Comparison of ENCODE assay signal across 17 cellular contexts in genomic region chr1:222631611-222632208, GRCh38.
"Had no signal": no experiment of that assay in that cellular context is flagged by ENCODE, and none has a peak within 500 bp of the region (broad histone marks: within the 10 kb centered on the region; RNA-seq: fewer than 3 reads in every experiment).

No MANE protein-coding gene starts in this region.

- H3K4me3 ChIP-seq: heart right ventricle, mucosa of descending colon, thyroid gland had no signal

- DNase-seq: activated CD8-positive, alpha-beta memory T cell treated with anti-CD3 and anti-CD28 coated beads, Interleukin-2, amount 10 ng/mL, durations not matched to agents 7 days and 5 days; activated naive CD8-positive, alpha-beta T cell treated with anti-CD3 and anti-CD28 coated beads for 36 hours; effector CD8-positive, alpha-beta T cell; heart right ventricle; left ventricle myocardium superior; mucosa of descending colon; naive thymus-derived CD4-positive, alpha-beta T cell; stimulated activated naive CD4-positive, alpha-beta T cell treated with Interleukin-2 at 50 U/mL for 16 hours; T-cell; T-helper 9 cell; thyroid gland had no signal

- H3K27me3 Mint-ChIP-seq: activated CD8-positive, alpha-beta memory T cell treated with anti-CD3 and anti-CD28 coated beads, Interleukin-2, amount 10 ng/mL, durations not matched to agents 7 days and 5 days; activated naive CD8-positive, alpha-beta T cell treated with anti-CD3 and anti-CD28 coated beads for 36 hours; dendritic cell treated with granulocyte-macrophage colony-stimulating factor and Interleukin-4, amounts not matched to agents 40 ng/mL and 50 ng/mL, for 4 days; naive thymus-derived CD4-positive, alpha-beta T cell; T-cell had no signal

- H3K27ac ChIP-seq: heart right ventricle, parathyroid adenoma, thyroid gland had no signal

- H3K27ac Mint-ChIP-seq: activated CD8-positive, alpha-beta memory T cell treated with anti-CD3 and anti-CD28 coated beads, Interleukin-2, amount 10 ng/mL, durations not matched to agents 7 days and 5 days; activated naive CD8-positive, alpha-beta T cell treated with anti-CD3 and anti-CD28 coated beads for 36 hours; dendritic cell treated with granulocyte-macrophage colony-stimulating factor and Interleukin-4, amounts not matched to agents 40 ng/mL and 50 ng/mL, for 4 days had no signal

- H3K4me3 Mint-ChIP-seq: activated CD8-positive, alpha-beta memory T cell treated with anti-CD3 and anti-CD28 coated beads, Interleukin-2, amount 10 ng/mL, durations not matched to agents 7 days and 5 days; activated naive CD8-positive, alpha-beta T cell treated with anti-CD3 and anti-CD28 coated beads for 36 hours; dendritic cell treated with granulocyte-macrophage colony-stimulating factor and Interleukin-4, amounts not matched to agents 40 ng/mL and 50 ng/mL, for 4 days; naive thymus-derived CD4-positive, alpha-beta T cell had no signal

- ATAC-seq: activated CD4-positive, CD25-positive, alpha-beta regulatory T cell treated with anti-CD3 and anti-CD28 coated beads, Interleukin-2, amount 50 U/mL, for 24 hours; activated CD8-positive, alpha-beta memory T cell treated with anti-CD3 and anti-CD28 coated beads, Interleukin-2, amount 10 ng/mL, durations not matched to agents 7 days and 5 days; esophagus mucosa; heart right ventricle; left ventricle myocardium superior; mucosa of descending colon; naive thymus-derived CD4-positive, alpha-beta T cell; sciatic nerve; SK-N-SH treated with all-trans-retinoic acid at 6 μM for 48 hours; T-cell had no signal

- H3K9me3 Mint-ChIP-seq: activated naive CD8-positive, alpha-beta T cell treated with anti-CD3 and anti-CD28 coated beads for 36 hours; dendritic cell treated with granulocyte-macrophage colony-stimulating factor and Interleukin-4, amounts not matched to agents 40 ng/mL and 50 ng/mL, for 4 days; naive thymus-derived CD4-positive, alpha-beta T cell; T-cell had no signal
